ENCODE assay signal across 9 cellular contexts in genomic region chr3:135966875-135967274, GRCh38. TPM values are rescaled to one million over a fixed set of nuclear protein-coding genes. Genes with fewer than 3 reads are reported as not detected.
DNase-seq lines count a peak whose midpoint lies in the region; ATAC-seq, FAIRE-seq and TF ChIP-seq lines count a peak whose summit lies in the region.
"Had no signal": no experiment of that assay in that cellular context is flagged by ENCODE, and none has a peak within 500 bp of the region (broad histone marks: within the 10 kb centered on the region; RNA-seq: fewer than 3 reads in every experiment).

No MANE protein-coding gene starts in this region.

- H3K4me3 ChIP-seq in heart right ventricle = peak overlapping the region; percentile 66 to 87 (median 76)
- peak overlapping the region; percentile 66 for H3K4me3 ChIP-seq in bronchial epithelial cell (ENCODE audit: low read depth, low read length)
- H3K4me3 ChIP-seq in vagina = peak overlapping the region; percentile 59 to 92

- peaks cover 10% of the 10 kb centered on the region for H3K36me3 Mint-ChIP-seq in mesothelial cell of epicardium

- H3K9me3 ChIP-seq in heart right ventricle (no peaks in the 10 kb centered on the region), vagina (no peaks in the 10 kb centered on the region)

- no peak for ATAC-seq in heart right ventricle
- no peak for ATAC-seq in left ventricle myocardium superior
- ATAC-seq in omental fat pad (ENCODE audit: low FRiP score) = no peak

- WGBS in heart right ventricle, 2 donors = 44 to 58% methylated on average over 4 of the region's 4 CpGs

- no peaks in the 10 kb centered on the region for H3K27me3 Mint-ChIP-seq in mesothelial cell of epicardium (ENCODE audit: low read depth)

- no peak for TF ChIP-seq POLR2A in vagina (IDR thresholded peaks at IDR 0.05)

- peak overlapping the region; percentile 82 for H3K4me3 Mint-ChIP-seq in mesothelial cell of epicardium

- DNase-seq in heart right ventricle = no peak
- no peak for DNase-seq in left ventricle myocardium superior
- DNase-seq in bronchial epithelial cell (ENCODE audit: low read depth) = no peak
- no peak for DNase-seq in mesothelial cell of epicardium (ENCODE audit: low spot score in 2 of 2, unreplicated experiment in 2 of 2)
- DNase-seq in vagina (ENCODE audit: extremely low spot score in 2 of 2) = no peak
- DNase-seq in stimulated activated naive CD4-positive, alpha-beta T cell (lab: John Stamatoyannopoulos, UW) = no peak
- DNase-seq in NCI-H2029 (lab: John Stamatoyannopoulos, UW) = no peak
- DNase-seq in omental fat pad (ENCODE audit: low spot score) = no peak
- DNase-seq: T-helper 9 cell had no signal

- peaks cover 0 to 17% (median 0%) of the 10 kb centered on the region in 7 donors for H3K27me3 ChIP-seq in heart right ventricle
- no peaks in the 10 kb centered on the region for H3K27me3 ChIP-seq in bronchial epithelial cell (ENCODE audit: control insufficient read depth, insufficient read depth, low read length)
- no peaks in the 10 kb centered on the region for H3K27me3 ChIP-seq in vagina

- peaks cover 0 to 37% (median 17%) of the 10 kb centered on the region in 9 donors for H3K4me1 ChIP-seq in heart right ventricle
- H3K4me1 ChIP-seq in vagina = peaks cover 42% of the 10 kb centered on the region

- intact Hi-C loops in heart right ventricle (cut with DNase I) (loop anchor here in 7 of 10 donors (1.0 to 5.0 kb wide), 5 partner anchors 55 to 795 kb away; partner anchors contain the start of gene MSL2 (in 1 of the 7)), left ventricle myocardium superior (cut with micrococcal nuclease) (loop anchor here (5.0 kb wide), 1 partner anchor 50 kb away; no protein-coding TSS in a partner anchor), vagina (cut with DNase I) (loop anchor here (10.0 kb wide), 1 partner anchor 228 kb away; the partner anchor contains the start of gene MSL2)

- no peaks in the 10 kb centered on the region for H3K36me3 ChIP-seq in heart right ventricle
- H3K36me3 ChIP-seq in bronchial epithelial cell (ENCODE audit: control insufficient read depth, insufficient read depth, low read length) = no peaks in the 10 kb centered on the region
- H3K36me3 ChIP-seq in vagina = no peaks in the 10 kb centered on the region

- peaks cover 22% of the 10 kb centered on the region for H3K4me1 Mint-ChIP-seq in mesothelial cell of epicardium

- H3K27ac ChIP-seq in heart right ventricle (peak overlapping the region in 9 of 10 donors; percentile 78 to 94 (median 90)), vagina (peak overlapping the region; percentile 94)

- no peak for FAIRE-seq in bronchial epithelial cell (lab: Jason Lieb, UNC)

- peak overlapping the region; percentile 85 for H3K27ac Mint-ChIP-seq in mesothelial cell of epicardium

- peaks cover 10% of the 10 kb centered on the region for H3K9me3 Mint-ChIP-seq in mesothelial cell of epicardium

- TF ChIP-seq CTCF in heart right ventricle (IDR thresholded peaks at IDR 0.05) = no peak
- TF ChIP-seq CTCF in bronchial epithelial cell (IDR thresholded peaks at IDR 0.05; ENCODE audit: insufficient read depth, low read length, severe bottlenecking) = no peak
- TF ChIP-seq CTCF in mesothelial cell of epicardium (IDR thresholded peaks at IDR 0.05; ENCODE audit: unreplicated experiment) = no peak
- no peak for TF ChIP-seq CTCF in vagina (IDR thresholded peaks at IDR 0.05)
- TF ChIP-seq CTCF in omental fat pad (IDR thresholded peaks at IDR 0.05) = no peak

RNA-seq across cellular contexts. Expression of gene PPP2R3A, which starts 1.3 kb away (rescaled TPM):
- 100 to 1,000 TPM in 7 of 10 donors, 10 to 100 TPM in 3; 59.7 to 148 (median 115) TPM for total RNA-seq in heart right ventricle
- 10 to 100 TPM in 1 of 2 donors, 1 to 10 TPM in 1; 4.9 to 13.3 TPM for polyA plus RNA-seq in heart right ventricle
- total RNA-seq in left ventricle myocardium superior = 105 TPM
- total RNA-seq in bronchial epithelial cell = 4.2 and 6.1 TPM in 2 replicates
- 18.7 to 19.8 TPM (median 18.9 TPM) in 3 replicates for total RNA-seq in mesothelial cell of epicardium
- total RNA-seq in vagina = 15.5 TPM
- 1 to 10 TPM; 6.8 to 9.6 (median 8.2) TPM for total RNA-seq in omental fat pad
